23 cellular contexts compared by ENCODE assay signal in genomic region chr11:22479986-22480740, GRCh38.
"Had no signal": no experiment of that assay in that cellular context is flagged by ENCODE, and none has a peak within 500 bp of the region (broad histone marks: within the 10 kb centered on the region; RNA-seq: fewer than 3 reads in every experiment).

No MANE protein-coding gene starts in this region.

- H3K27me3 ChIP-seq: adrenal gland, breast epithelium had no signal

- DNase-seq: activated CD4-positive, alpha-beta memory T cell treated with anti-CD3 and anti-CD28 coated beads, Interleukin-2, amount 10 ng/mL, durations not matched to agents 7 days and 5 days; activated CD4-positive, alpha-beta T cell treated with anti-CD3 and anti-CD28 coated beads, Interleukin-2, amount 10 ng/mL, durations not matched to agents 7 days and 5 days; activated CD4-positive, CD25-positive, alpha-beta regulatory T cell; activated gamma-delta T cell; activated naive CD4-positive, alpha-beta T cell treated with anti-CD3 and anti-CD28 coated beads, Interleukin-2, amount 10 ng/mL, durations not matched to agents 7 days and 5 days; activated naive CD8-positive, alpha-beta T cell treated with anti-CD3 and anti-CD28 coated beads for 36 hours; activated T-cell treated with anti-CD3 and anti-CD28 coated beads for 4 hours; activated T-cell treated with anti-CD3 and anti-CD28 coated beads, Interleukin-2, amount 50 U/mL, for 48 hours; adrenal gland; anterior cingulate cortex; caudate nucleus; KG1; NCI-H1048; NCI-H146; NCI-H187 treated with DMSO at 0.1 percent for 48 hours; NCI-H2081 treated with DMSO at 0.1 percent for 48 hours; NCI-H524; SHP77; T-cell; T-helper 2 cell; T1000 had no signal

- H3K27me3 Mint-ChIP-seq: activated CD4-positive, alpha-beta memory T cell treated with anti-CD3 and anti-CD28 coated beads, Interleukin-2, amount 10 ng/mL, durations not matched to agents 7 days and 5 days; activated CD4-positive, alpha-beta T cell treated with anti-CD3 and anti-CD28 coated beads, Interleukin-2, amount 10 ng/mL, durations not matched to agents 7 days and 5 days; activated naive CD4-positive, alpha-beta T cell treated with anti-CD3 and anti-CD28 coated beads, Interleukin-2, amount 10 ng/mL, durations not matched to agents 7 days and 5 days had no signal

- H3K9me3 Mint-ChIP-seq: activated CD4-positive, alpha-beta memory T cell treated with anti-CD3 and anti-CD28 coated beads, Interleukin-2, amount 10 ng/mL, durations not matched to agents 7 days and 5 days; activated CD4-positive, alpha-beta T cell treated with anti-CD3 and anti-CD28 coated beads, Interleukin-2, amount 10 ng/mL, durations not matched to agents 7 days and 5 days; activated naive CD4-positive, alpha-beta T cell treated with anti-CD3 and anti-CD28 coated beads, Interleukin-2, amount 10 ng/mL, durations not matched to agents 7 days and 5 days; activated T-helper 17 cell treated with anti-CD3 and anti-CD28 coated beads, Interleukin-2, amount 50 U/mL, for 72 hours; T-cell had no signal

- H3K27ac Mint-ChIP-seq: activated CD4-positive, alpha-beta memory T cell treated with anti-CD3 and anti-CD28 coated beads, Interleukin-2, amount 10 ng/mL, durations not matched to agents 7 days and 5 days; activated CD4-positive, alpha-beta T cell treated with anti-CD3 and anti-CD28 coated beads, Interleukin-2, amount 10 ng/mL, durations not matched to agents 7 days and 5 days; activated naive CD4-positive, alpha-beta T cell treated with anti-CD3 and anti-CD28 coated beads, Interleukin-2, amount 10 ng/mL, durations not matched to agents 7 days and 5 days; activated naive CD8-positive, alpha-beta T cell treated with anti-CD3 and anti-CD28 coated beads for 36 hours; activated T-helper 17 cell treated with anti-CD3 and anti-CD28 coated beads, Interleukin-2, amount 50 U/mL, for 72 hours; T-cell had no signal

- ATAC-seq: activated T-helper 17 cell treated with anti-CD3 and anti-CD28 coated beads, Interleukin-2, amount 50 U/mL, for 72 hours; T-cell had no signal

- H3K4me3 ChIP-seq: adrenal gland, breast epithelium had no signal

- H3K9me3 ChIP-seq: adrenal gland, breast epithelium had no signal

- H3K36me3 Mint-ChIP-seq: activated naive CD4-positive, alpha-beta T cell treated with anti-CD3 and anti-CD28 coated beads, Interleukin-2, amount 10 ng/mL, durations not matched to agents 7 days and 5 days; activated naive CD8-positive, alpha-beta T cell treated with anti-CD3 and anti-CD28 coated beads for 36 hours; T-cell had no signal

- H3K4me3 Mint-ChIP-seq: activated CD4-positive, alpha-beta memory T cell treated with anti-CD3 and anti-CD28 coated beads, Interleukin-2, amount 10 ng/mL, durations not matched to agents 7 days and 5 days; activated CD4-positive, alpha-beta T cell treated with anti-CD3 and anti-CD28 coated beads, Interleukin-2, amount 10 ng/mL, durations not matched to agents 7 days and 5 days; activated naive CD4-positive, alpha-beta T cell treated with anti-CD3 and anti-CD28 coated beads, Interleukin-2, amount 10 ng/mL, durations not matched to agents 7 days and 5 days; activated naive CD8-positive, alpha-beta T cell treated with anti-CD3 and anti-CD28 coated beads for 36 hours; activated T-helper 17 cell treated with anti-CD3 and anti-CD28 coated beads, Interleukin-2, amount 50 U/mL, for 72 hours; T-cell had no signal

- H3K4me1 Mint-ChIP-seq: activated CD4-positive, alpha-beta memory T cell treated with anti-CD3 and anti-CD28 coated beads, Interleukin-2, amount 10 ng/mL, durations not matched to agents 7 days and 5 days; activated CD4-positive, alpha-beta T cell treated with anti-CD3 and anti-CD28 coated beads, Interleukin-2, amount 10 ng/mL, durations not matched to agents 7 days and 5 days; activated naive CD4-positive, alpha-beta T cell treated with anti-CD3 and anti-CD28 coated beads, Interleukin-2, amount 10 ng/mL, durations not matched to agents 7 days and 5 days; activated naive CD8-positive, alpha-beta T cell treated with anti-CD3 and anti-CD28 coated beads for 36 hours; activated T-helper 17 cell treated with anti-CD3 and anti-CD28 coated beads, Interleukin-2, amount 50 U/mL, for 72 hours; T-cell had no signal

- H3K4me1 ChIP-seq: adrenal gland, breast epithelium had no signal

- H3K36me3 ChIP-seq: adrenal gland, breast epithelium had no signal

- H3K27ac ChIP-seq: adrenal gland, breast epithelium had no signal
